Comparison of ENCODE assay signal across 10 cellular contexts in the genomic region with DNA sequence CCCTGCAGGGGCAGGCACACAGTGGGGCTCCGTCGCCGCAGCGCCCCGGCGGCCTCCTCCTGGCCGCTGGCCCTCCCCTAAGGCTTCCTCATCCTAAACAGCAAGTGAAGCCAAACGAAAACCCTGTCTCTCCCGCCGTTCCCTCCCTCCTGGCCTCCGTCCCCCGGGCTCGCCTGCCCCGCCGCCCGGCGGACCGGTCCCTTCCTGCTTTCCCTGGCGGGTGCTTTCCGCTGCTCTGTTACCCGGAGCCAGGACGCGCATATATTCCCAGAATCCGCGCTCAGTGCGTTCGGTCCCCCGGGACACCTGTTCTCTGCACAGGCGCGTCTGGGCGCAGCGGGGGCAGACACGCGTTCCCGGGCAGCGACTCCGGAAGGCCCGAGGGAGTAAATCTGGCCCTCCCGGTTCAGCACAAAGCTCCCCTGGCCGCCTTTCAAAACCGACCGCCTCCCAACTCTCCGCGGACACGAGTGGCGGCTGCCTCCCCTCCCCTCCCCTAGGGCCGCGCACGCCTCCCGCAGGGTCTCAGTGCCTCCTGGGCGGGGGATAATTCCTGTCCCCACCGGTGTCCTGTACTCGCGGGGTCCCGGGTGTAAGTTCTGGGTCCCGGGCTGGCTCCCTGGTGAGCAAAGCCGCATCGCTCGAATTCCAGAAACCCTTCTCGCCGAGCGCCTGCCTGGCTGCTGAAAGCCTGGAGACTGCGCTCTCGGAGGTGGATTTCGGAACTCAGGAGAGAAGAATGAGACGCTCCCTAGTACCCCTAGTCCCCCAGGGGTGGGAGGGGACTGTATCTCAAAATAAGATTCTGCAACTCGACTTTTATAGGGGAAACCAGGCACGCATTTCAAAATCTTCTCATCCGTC. TPM values are rescaled to one million over a fixed set of nuclear protein-coding genes. Genes with fewer than 3 reads are reported as not detected.
DNase-seq lines count a peak whose midpoint lies in the region; ATAC-seq and TF ChIP-seq lines count a peak whose summit lies in the region.
"Had no signal": no experiment of that assay in that cellular context is flagged by ENCODE, and none has a peak within 500 bp of the region (broad histone marks: within the 10 kb centered on the region; RNA-seq: fewer than 3 reads in every experiment).

No MANE protein-coding gene starts in this region.

- DNase-seq in breast epithelium (ENCODE audit: low spot score in 2 of 2): peak in 1 of 2 donors; percentile 53
- no peak for DNase-seq in mammary epithelial cell
- no peak for DNase-seq in esophagus squamous epithelium (lab: John Stamatoyannopoulos, UW)
- DNase-seq in NAMALWA (ENCODE audit: low spot score): no peak
- DNase-seq: HCEC 1CT, MV-4-11 had no signal

- CTCF ChIA-PET in mammary epithelial cell (lab: Charles Lee; ENCODE audit: low non-redundant PET): no interaction called here

- H3K9ac ChIP-seq in mammary epithelial cell (ENCODE audit: insufficient read depth, low read length): no peak overlapping the region

- H3K4me2 ChIP-seq in mammary epithelial cell (ENCODE audit: insufficient read depth, low read depth, low read length): no peak overlapping the region

- H3K79me2 ChIP-seq in mammary epithelial cell (ENCODE audit: insufficient read depth, low read length): no peaks in the 10 kb centered on the region

- WGBS in mammary epithelial cell (ENCODE audit: low coverage, missing lambda C conversion rate): 13% methylated on average over 39 of the region's 69 CpGs
- whole genome bisulfite sequencing in esophagus squamous epithelium, 2 donors: 0 to 3% methylated on average over 7 to 8 of the region's 69 CpGs
- under 1% methylated on average over 69 of the region's 69 CpGs for WGBS in urinary bladder

- peak overlapping the region; percentile 33 to 66 (median 49) for H3K4me3 ChIP-seq in breast epithelium
- H3K4me3 ChIP-seq in mammary epithelial cell (replicated peaks in 1 of 3; ENCODE audit: insufficient read depth in 1 of 3, low read depth in 2 of 3, low read length in 3 of 3): no peak overlapping the region
- peak overlapping the region; percentile 21 to 60 (median 41) for H3K4me3 ChIP-seq in esophagus squamous epithelium
- peak overlapping the region; percentile 26 to 62 for H3K4me3 ChIP-seq in muscle layer of duodenum (ENCODE audit: low read depth in 1 of 2, low read length in 2 of 2)
- H3K4me3 ChIP-seq in urinary bladder (ENCODE audit: low read depth, low read length): peak overlapping the region; percentile 15

- H3K9me3 ChIP-seq in breast epithelium (no peaks in the 10 kb centered on the region), mammary epithelial cell (replicated peaks; ENCODE audit: insufficient read depth, low read length) (no peaks in the 10 kb centered on the region), esophagus squamous epithelium (no peaks in the 10 kb centered on the region), muscle layer of duodenum (ENCODE audit: control insufficient read depth in 1 of 2, low read length in 2 of 2) (no peaks in the 10 kb centered on the region)

- peaks cover 3% of the 10 kb centered on the region for H4K20me1 ChIP-seq in mammary epithelial cell (ENCODE audit: insufficient read depth, low read length)

- no peak overlapping the region for H3K27ac ChIP-seq in breast epithelium
- no peak overlapping the region for H3K27ac ChIP-seq in mammary epithelial cell (ENCODE audit: insufficient read depth, low read depth, low read length)
- no peak overlapping the region for H3K27ac ChIP-seq in esophagus squamous epithelium
- H3K27ac ChIP-seq in muscle layer of duodenum (ENCODE audit: low read length): no peak overlapping the region
- H3K27ac ChIP-seq in urinary bladder (ENCODE audit: low read depth): no peak overlapping the region

- in situ Hi-C loops in mammary epithelial cell (cut with MboI; ENCODE audit: low sequenced_read_pairs in 2 of 2): no loop called here

- H3K27me3 ChIP-seq in breast epithelium: peaks cover 0 to 17% of the 10 kb centered on the region in 2 donors
- peaks cover 11% of the 10 kb centered on the region for H3K27me3 ChIP-seq in mammary epithelial cell (ENCODE audit: insufficient read depth, low read length)
- H3K27me3 ChIP-seq in esophagus squamous epithelium: peaks cover 0 to 68% (median 6%) of the 10 kb centered on the region in 4 donors
- H3K27me3 ChIP-seq in muscle layer of duodenum (ENCODE audit: low read depth, low read length): peaks cover 28% of the 10 kb centered on the region

- dilution Hi-C loops in mammary epithelial cell (cut with HindIII; ENCODE audit: low sequenced_read_pairs): loop anchor here (5.0 kb wide), 2 partner anchors 44 to 94 kb away; no protein-coding TSS in a partner anchor

- H2AFZ ChIP-seq in mammary epithelial cell (ENCODE audit: low read depth, low read length): no peak overlapping the region

- H3K4me1 ChIP-seq in breast epithelium: peaks cover 2 to 4% of the 10 kb centered on the region in 2 donors
- H3K4me1 ChIP-seq in mammary epithelial cell (ENCODE audit: insufficient read depth, low read length): peaks cover 5% of the 10 kb centered on the region
- H3K4me1 ChIP-seq in esophagus squamous epithelium: peaks cover 5 to 22% (median 17%) of the 10 kb centered on the region in 3 donors
- H3K4me1 ChIP-seq in muscle layer of duodenum (ENCODE audit: control insufficient read depth in 1 of 2, insufficient read depth in 2 of 2, low read length in 2 of 2): peaks cover 0 to 23% of the 10 kb centered on the region in 2 donors
- H3K4me1 ChIP-seq in urinary bladder (ENCODE audit: insufficient read depth): no peaks in the 10 kb centered on the region

- no peaks in the 10 kb centered on the region for H3K36me3 ChIP-seq in breast epithelium
- H3K36me3 ChIP-seq in mammary epithelial cell (ENCODE audit: insufficient read depth, low read length): no peaks in the 10 kb centered on the region
- H3K36me3 ChIP-seq in esophagus squamous epithelium: no peaks in the 10 kb centered on the region
- H3K36me3 ChIP-seq in muscle layer of duodenum (ENCODE audit: control insufficient read depth in 1 of 2, insufficient read depth in 2 of 2, low read length in 2 of 2): no peaks in the 10 kb centered on the region
- no peaks in the 10 kb centered on the region for H3K36me3 ChIP-seq in urinary bladder (ENCODE audit: insufficient read depth)

- BruUV-seq in mammary epithelial cell (replicated peaks; lab: Mats Ljungman, UMichigan): no TSS peak

- no peak for TF ChIP-seq CTCF in breast epithelium (IDR thresholded peaks at IDR 0.05)
- TF ChIP-seq CTCF in mammary epithelial cell (conservative IDR thresholded peaks at IDR 0.05 in 1 of 2, IDR thresholded peaks at IDR 0.05 in 1 of 2; ENCODE audit: extremely low read depth in 1 of 2, insufficient read depth in 1 of 2, low read depth in 1 of 2, low read length in 2 of 2): no peak
- no peak for TF ChIP-seq CTCF in esophagus squamous epithelium (IDR thresholded peaks at IDR 0.05)

- TF ChIP-seq POLR2A in breast epithelium (IDR thresholded peaks at IDR 0.05) (no peak), esophagus squamous epithelium (IDR thresholded peaks at IDR 0.05) (no peak)

- no peak for ATAC-seq in GM18511 (IDR thresholded peaks at IDR 0.05; ENCODE audit: unreplicated experiment)
- no peak for ATAC-seq in GM21447 (IDR thresholded peaks at IDR 0.05; ENCODE audit: unreplicated experiment)

- intact Hi-C loops in breast epithelium (cut with DNase I; ENCODE audit: low total_unique reads) (no loop called here), mammary epithelial cell (cut with micrococcal nuclease) (no loop called here), esophagus squamous epithelium (cut with DNase I) (no loop called here)

RNA-seq across cellular contexts. Expression of gene CEP170B, which starts 21.4 kb away (rescaled TPM):
- total RNA-seq in breast epithelium (10 to 100 TPM; 10.1 to 14.8 (median 13.8) TPM), mammary epithelial cell (10 to 100 TPM; 61.3 to 91.4 TPM), esophagus squamous epithelium (10 to 100 TPM; 18.2 to 41.0 (median 30.6) TPM), urinary bladder (4.9 TPM)
- polyA plus RNA-seq in mammary epithelial cell (23.1 TPM), urinary bladder (19.2 TPM)
- polyA minus RNA-seq in mammary epithelial cell: 12.0 TPM

RNA-seq across cellular contexts. Expression of gene ZBTB42, which starts 42.8 kb away (rescaled TPM):
- total RNA-seq in breast epithelium: 10 to 100 TPM in 1 of 3 donors, 1 to 10 TPM in 2; 3.5 to 11.4 (median 9.2) TPM
- total RNA-seq in mammary epithelial cell: 1 to 10 TPM; 1.9 to 2.2 TPM
- polyA plus RNA-seq in mammary epithelial cell: 1.2 TPM
- 0.41 TPM for polyA minus RNA-seq in mammary epithelial cell
- total RNA-seq in esophagus squamous epithelium: 10 to 100 TPM in 2 of 4 donors, 1 to 10 TPM in 2; 4.7 to 14.2 (median 8.4) TPM
- total RNA-seq in urinary bladder: 3.5 TPM
- 6.3 TPM for polyA plus RNA-seq in urinary bladder

RNA-seq across cellular contexts. Expression of gene AKT1, which starts 48.1 kb away (rescaled TPM):
- total RNA-seq in breast epithelium: 100 to 1,000 TPM in 2 of 3 donors, 10 to 100 TPM in 1; 91.9 to 119 (median 116) TPM
- total RNA-seq in mammary epithelial cell: 100 to 1,000 TPM; 116 to 125 TPM
- 124 TPM for polyA plus RNA-seq in mammary epithelial cell
- polyA minus RNA-seq in mammary epithelial cell: 153 TPM
- total RNA-seq in esophagus squamous epithelium: 10 to 100 TPM; 66.6 to 93.7 (median 71.3) TPM
- 70.3 TPM for total RNA-seq in urinary bladder
- 162 TPM for polyA plus RNA-seq in urinary bladder

Comparison
In these comparisons a context has a peak if more than half of its experiments do, and no peak if none do; other contexts are left out.
1. H3K4me3 ChIP-seq: peak in breast epithelium (3 of 3), esophagus squamous epithelium (4 of 4), muscle layer of duodenum (2 of 2) and urinary bladder (single experiment); none in mammary epithelial cell (0 of 3).